15 cellular contexts compared by ENCODE assay signal in the genomic region with DNA sequence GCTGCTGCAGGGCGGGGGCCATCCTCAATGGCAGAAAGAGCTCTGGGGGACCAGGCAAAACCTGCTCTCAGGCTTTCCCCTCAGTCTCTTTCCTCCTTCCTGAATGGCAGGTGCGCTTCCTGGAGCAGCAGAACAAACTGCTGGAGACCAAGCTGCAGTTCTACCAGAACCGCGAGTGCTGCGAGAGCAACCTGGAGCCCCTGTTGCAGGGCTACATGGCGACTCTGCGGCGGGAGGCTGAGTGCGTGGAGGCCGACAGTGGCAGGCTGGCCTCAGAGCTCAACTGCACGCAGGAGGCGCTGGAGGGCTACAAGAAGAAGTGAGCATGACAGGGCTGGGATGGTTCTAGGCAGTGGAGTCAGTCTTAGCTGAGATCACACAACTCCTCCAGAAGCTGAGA. TPM values are rescaled to one million over a fixed set of nuclear protein-coding genes. Genes with fewer than 3 reads are reported as not detected.
DNase-seq lines count a peak whose midpoint lies in the region; ATAC-seq and TF ChIP-seq lines count a peak whose summit lies in the region.
"Had no signal": no experiment of that assay in that cellular context is flagged by ENCODE, and none has a peak within 500 bp of the region (broad histone marks: within the 10 kb centered on the region; RNA-seq: fewer than 3 reads in every experiment).

No MANE protein-coding gene starts in this region.

- no peaks in the 10 kb centered on the region for H3K79me1 ChIP-seq in H9 (ENCODE audit: insufficient read depth, low read depth, low read length, poor library complexity, severe bottlenecking)

- no peak overlapping the region for H2BK12ac ChIP-seq in H9 (ENCODE audit: insufficient read length, low read depth, low read length)

- no peak overlapping the region for H2AFZ ChIP-seq in H9 (ENCODE audit: low read length)

- POLR2A ChIA-PET in Caco-2 (lab: Charles Lee) = no interaction called here

- no peak overlapping the region for H4K8ac ChIP-seq in H9 (replicated peaks; ENCODE audit: insufficient read length, low read depth, low read length)

- H3K14ac ChIP-seq in H9 (ENCODE audit: insufficient read depth, low read length) = no peak overlapping the region

- H3K27me3 Mint-ChIP-seq in Caco-2 (ENCODE audit: insufficient read depth, unreplicated experiment) = no peaks in the 10 kb centered on the region
- peaks cover 11% of the 10 kb centered on the region for H3K27me3 Mint-ChIP-seq in H9 (ENCODE audit: low read depth)

- H2BK20ac ChIP-seq in H9 (ENCODE audit: low read depth, low read length, poor library complexity, severe bottlenecking) = no peak overlapping the region

- DNase-seq in Caco-2 = no peak
- peak; percentile 54 for DNase-seq in H9
- peak; percentile 26 for DNase-seq in RWPE2 (ENCODE audit: low spot score)
- peak; percentile 55 for DNase-seq in mesenteric fat pad (ENCODE audit: low spot score)
- no peak for DNase-seq in medulla oblongata (ENCODE audit: extremely low spot score)
- no peak for DNase-seq in right lobe of liver
- DNase-seq in mucosa of descending colon = no peak
- DNase-seq: GOT3 had no signal

- H3K27me3 ChIP-seq in Caco-2 (replicated peaks; ENCODE audit: control insufficient read depth, insufficient read depth, low read length) (no peaks in the 10 kb centered on the region), H9 (ENCODE audit: insufficient read depth, low read length) (no peaks in the 10 kb centered on the region), RWPE2 (ENCODE audit: insufficient read depth, poor library complexity, severe bottlenecking) (no peaks in the 10 kb centered on the region), right lobe of liver (no peaks in the 10 kb centered on the region)
- H3K27me3 ChIP-seq: BLaER1 had no signal

- H4K20me1 ChIP-seq in H9 (ENCODE audit: control insufficient read depth, insufficient read depth, insufficient read length) = no peaks in the 10 kb centered on the region
- H4K20me1 ChIP-seq: BLaER1 had no signal

- H3K4ac ChIP-seq in H9 (ENCODE audit: low read depth, low read length) = no peak overlapping the region

- H3K4me3 ChIP-seq in Caco-2 (ENCODE audit: low read depth, low read length) = no peak overlapping the region
- H3K4me3 ChIP-seq in RWPE2 (ENCODE audit: severe bottlenecking) = no peak overlapping the region
- H3K4me3 ChIP-seq in right lobe of liver = no peak overlapping the region
- no peak overlapping the region for H3K4me3 ChIP-seq in mucosa of descending colon
- H3K4me3 ChIP-seq: A549, BLaER1, HAP-1 had no signal

- H4K91ac ChIP-seq in H9 (ENCODE audit: insufficient read length, low read depth, low read length) = no peak overlapping the region

- peaks cover 34% of the 10 kb centered on the region for H3K4me1 ChIP-seq in Caco-2
- H3K4me1 ChIP-seq in H9 (ENCODE audit: insufficient read depth, low read length) = no peaks in the 10 kb centered on the region
- peaks cover 15% of the 10 kb centered on the region for H3K4me1 ChIP-seq in RWPE2 (ENCODE audit: insufficient read depth, poor library complexity, severe bottlenecking)
- H3K4me1 ChIP-seq in right lobe of liver = peaks cover 0 to 6% (median 0%) of the 10 kb centered on the region in 4 donors
- H3K4me1 ChIP-seq in mucosa of descending colon (ENCODE audit: low read depth) = no peaks in the 10 kb centered on the region
- H3K4me1 ChIP-seq: HAP-1 had no signal

- H2BK5ac ChIP-seq in H9 (ENCODE audit: insufficient read length, low read length) = no peak overlapping the region

- WGBS in H9 (ENCODE audit: extremely low coverage, insufficient read length, low lambda C conversion rate) = no CpG with 5 or more reads among the region's 12 CpGs
- WGBS in right lobe of liver (ENCODE audit: insufficient coverage, low coverage, low lambda C conversion rate, missing lambda C conversion rate) = 93% methylated on average over 5 of the region's 12 CpGs

- H3K4me2 ChIP-seq in H9 (ENCODE audit: insufficient read depth, insufficient read length, low read length) = no peak overlapping the region
- H3K4me2 ChIP-seq: A549, BLaER1 had no signal

- ATAC-seq in RWPE2 (ENCODE audit: low read depth) (no peak), right lobe of liver (no peak), GM21786 (IDR thresholded peaks at IDR 0.05; ENCODE audit: unreplicated experiment) (no peak), mucosa of descending colon (no peak)
- ATAC-seq: A549, HepG2 had no signal

- intact Hi-C loops in Caco-2 (cut with micrococcal nuclease; ENCODE audit: unreplicated experiment) (no loop called here), right lobe of liver (cut with DNase I) (no loop called here), mucosa of descending colon (cut with DNase I, micrococcal nuclease) (no loop called here)

- H3K27ac ChIP-seq in H9 (ENCODE audit: insufficient read length, low read depth, low read length) (no peak overlapping the region), RWPE2 (ENCODE audit: poor library complexity, severe bottlenecking) (no peak overlapping the region), right lobe of liver (no peak overlapping the region)
- H3K27ac ChIP-seq: BLaER1 had no signal

- H3K4me1 Mint-ChIP-seq in Caco-2 (ENCODE audit: low read depth, unreplicated experiment) = peaks cover 16% of the 10 kb centered on the region
- no peaks in the 10 kb centered on the region for H3K4me1 Mint-ChIP-seq in H9

- H3K79me2 ChIP-seq in H9 (ENCODE audit: insufficient read depth, low read length) = no peaks in the 10 kb centered on the region

- H3K36me3 ChIP-seq in Caco-2 (ENCODE audit: control insufficient read depth, insufficient read depth, low read length) (no peaks in the 10 kb centered on the region), RWPE2 (ENCODE audit: low read depth) (no peaks in the 10 kb centered on the region), right lobe of liver (no peaks in the 10 kb centered on the region), mucosa of descending colon (ENCODE audit: low read depth) (no peaks in the 10 kb centered on the region)
- H3K36me3 ChIP-seq: BLaER1, HAP-1 had no signal

- no peak overlapping the region for H2AK5ac ChIP-seq in H9 (ENCODE audit: insufficient read length, low read length)

- H3K9me3 ChIP-seq in Caco-2 = 0 out of 2 replicates have a peak, but pooled peaks cover 6% of the 10 kb centered on the region
- H3K9me3 ChIP-seq in H9 (ENCODE audit: control insufficient read depth, low read depth, low read length) = no peaks in the 10 kb centered on the region
- H3K9me3 ChIP-seq in RWPE2 (ENCODE audit: severe bottlenecking) = no peaks in the 10 kb centered on the region
- no peaks in the 10 kb centered on the region for H3K9me3 ChIP-seq in right lobe of liver
- no peaks in the 10 kb centered on the region for H3K9me3 ChIP-seq in mucosa of descending colon

- no peak for TF ChIP-seq POLR2A in right lobe of liver (IDR thresholded peaks at IDR 0.05)

- H3K18ac ChIP-seq in H9 (ENCODE audit: insufficient read length, low read depth, low read length) = no peak overlapping the region

- H3K9ac ChIP-seq in H9 (ENCODE audit: extremely low read depth, insufficient read length, low read length) = no peak overlapping the region
- H3K9ac ChIP-seq: BLaER1 had no signal

- no peaks in the 10 kb centered on the region for H3K36me3 Mint-ChIP-seq in Caco-2 (ENCODE audit: insufficient read depth, unreplicated experiment)
- no peaks in the 10 kb centered on the region; a peak in 1 of 7 replicates for H3K36me3 Mint-ChIP-seq in H9 (ENCODE audit: insufficient read depth in 1 of 3, low read depth in 3 of 3)
- H3K36me3 Mint-ChIP-seq: CD8-positive, alpha-beta memory T cell had no signal

- TF ChIP-seq CTCF in Caco-2 (IDR thresholded peaks at IDR 0.05; ENCODE audit: insufficient read depth in 1 of 2, low read depth in 1 of 2, low read length in 1 of 2, severe bottlenecking in 1 of 2, unreplicated experiment in 1 of 2) (no peak), H9 (conservative IDR thresholded peaks at IDR 0.05) (no peak), RWPE2 (IDR thresholded peaks at IDR 0.05; ENCODE audit: poor library complexity, severe bottlenecking) (no peak), right lobe of liver (IDR thresholded peaks at IDR 0.05) (no peak), mucosa of descending colon (IDR thresholded peaks at IDR 0.05) (no peak)

- H3K9me3 Mint-ChIP-seq in Caco-2 (ENCODE audit: unreplicated experiment) = no peaks in the 10 kb centered on the region
- peaks cover 5 to 7% of the 10 kb centered on the region in 2 experiments; a peak in 2 of 5 replicates for H3K9me3 Mint-ChIP-seq in H9

- H3K56ac ChIP-seq in H9 (ENCODE audit: insufficient read length, low read depth, low read length) = no peak overlapping the region

- BruUV-seq in Caco-2 (replicated peaks; lab: Mats Ljungman, UMichigan) = no TSS peak

- no peak overlapping the region for H3T11ph ChIP-seq in H9 (ENCODE audit: low read length)

- H3K23ac ChIP-seq in H9 (ENCODE audit: insufficient read length, low read depth, low read length) = no peak overlapping the region

- peak overlapping the region; percentile 9 for H3K4me3 Mint-ChIP-seq in Caco-2 (ENCODE audit: unreplicated experiment)
- H3K4me3 Mint-ChIP-seq in H9 = no peak overlapping the region
- H3K4me3 Mint-ChIP-seq: CD8-positive, alpha-beta memory T cell had no signal

- no peaks in the 10 kb centered on the region for H3K23me2 ChIP-seq in H9 (ENCODE audit: insufficient read length, low read depth, low read length, poor library complexity, severe bottlenecking)

- H2BK120ac ChIP-seq in H9 (ENCODE audit: low read depth, low read length, poor library complexity, severe bottlenecking) = no peak overlapping the region

- CTCF ChIA-PET in Caco-2 (lab: Charles Lee) = interaction anchor here (0.5 kb wide), 1 partner anchor 50 kb away, joined by 3 read pairs; no protein-coding TSS in a partner anchor

- H2BK15ac ChIP-seq in H9 (ENCODE audit: low read depth, low read length) = no peak overlapping the region

- peak overlapping the region; percentile 47 for H3K27ac Mint-ChIP-seq in Caco-2 (ENCODE audit: unreplicated experiment)
- H3K27ac Mint-ChIP-seq in H9 = no peak overlapping the region
- H3K27ac Mint-ChIP-seq: CD8-positive, alpha-beta memory T cell had no signal

- H4K5ac ChIP-seq in H9 (ENCODE audit: insufficient read length, low read depth, low read length) = no peak overlapping the region

RNA-seq across cellular contexts. Expression of a gene that starts 22.9 kb away (rescaled TPM):
- total RNA-seq in Caco-2 (2022) (not detected in 2 replicates), H9 (2021) (not detected in 2 replicates), mesenteric fat pad (not detected), right lobe of liver (not detected), mucosa of descending colon (not detected)
- total RNA-seq: CD8-positive, alpha-beta memory T cell; HepG2 had no signal

RNA-seq across cellular contexts. Expression of a gene that starts 23.2 kb away (rescaled TPM):
- total RNA-seq in Caco-2 (2022) = not detected in 2 replicates
- total RNA-seq in H9 (2021) = not detected in 2 replicates
- total RNA-seq in mesenteric fat pad = not detected
- not detected for total RNA-seq in right lobe of liver
- not detected for total RNA-seq in mucosa of descending colon
- total RNA-seq: CD8-positive, alpha-beta memory T cell; G401; HepG2 had no signal

RNA-seq across cellular contexts. Expression of a gene that starts 41.3 kb away (rescaled TPM):
- total RNA-seq in Caco-2 (2022) (not detected in 2 replicates), H9 (2021) (not detected in 2 replicates), mesenteric fat pad (not detected), right lobe of liver (not detected), mucosa of descending colon (not detected)
- total RNA-seq: CD8-positive, alpha-beta memory T cell; G401; HepG2 had no signal

RNA-seq across cellular contexts. Expression of a gene that starts 52.8 kb away (rescaled TPM):
- total RNA-seq in Caco-2 (2022) = 0.28 and 0.45 TPM in 2 replicates
- total RNA-seq in H9 (2021) = not detected in 2 replicates
- not detected for total RNA-seq in mesenteric fat pad
- under 1 TPM in 1 of 6 experiments, not detected in 5; 0.13 TPM for total RNA-seq in right lobe of liver
- total RNA-seq in mucosa of descending colon = not detected
- total RNA-seq: CD8-positive, alpha-beta memory T cell; G401; HepG2 had no signal

Comparison
In these comparisons a context has a peak if more than half of its experiments do, and no peak if none do; other contexts are left out.
1. DNase-seq: peak in H9 (single experiment), RWPE2 (single experiment) and mesenteric fat pad (single experiment); none in Caco-2 (0 of 2), medulla oblongata (single experiment), right lobe of liver (0 of 3) and mucosa of descending colon (0 of 3).